ENCODE assay signal across 27 cellular contexts in the genomic region with DNA sequence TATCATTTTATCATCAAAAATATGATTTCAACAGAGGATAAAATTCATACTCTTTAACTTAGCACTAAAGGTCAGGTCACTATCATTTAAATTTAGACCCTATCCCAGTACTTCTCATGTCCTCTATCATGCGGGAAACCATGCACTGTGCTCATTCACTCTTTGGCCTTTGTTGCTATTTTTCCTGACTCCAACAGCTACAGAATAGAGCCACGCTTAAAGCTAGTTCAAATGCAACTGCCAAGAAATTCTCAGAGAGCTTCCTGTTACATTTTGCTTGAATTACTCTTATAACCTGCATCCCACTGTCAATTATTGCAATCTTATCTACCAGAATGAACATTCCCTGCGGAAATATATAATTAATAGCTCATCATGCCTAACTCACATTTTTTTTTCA.
"Had no signal": no experiment of that assay in that cellular context is flagged by ENCODE, and none has a peak within 500 bp of the region (broad histone marks: within the 10 kb centered on the region; RNA-seq: fewer than 3 reads in every experiment).

No MANE protein-coding gene starts in this region.

- ATAC-seq: activated CD4-positive, alpha-beta T cell treated with anti-CD3 and anti-CD28 coated beads for 36 hours; activated CD8-positive, alpha-beta memory T cell treated with anti-CD3 and anti-CD28 coated beads, Interleukin-2, amount 10 ng/mL, durations not matched to agents 7 days and 5 days; activated CD8-positive, alpha-beta T cell treated with anti-CD3 and anti-CD28 coated beads, Interleukin-2, amount 10 ng/mL, durations not matched to agents 7 days and 5 days; activated naive CD4-positive, alpha-beta T cell treated with anti-CD3 and anti-CD28 coated beads, Interleukin-2, amount 50 U/mL, for 72 hours; activated T-cell treated with anti-CD3 and anti-CD28 coated beads, Interleukin-2, amount 50 U/mL, for 72 hours; gastroesophageal sphincter; left lung; right lobe of liver; stimulated activated naive CD8-positive, alpha-beta T cell treated with anti-CD3 and anti-CD28 coated beads, Interleukin-15, Interleukin-2, amounts not matched to agents 100 U/mL and 50 U/mL, for 24 hours had no signal

- H3K27ac ChIP-seq: dorsolateral prefrontal cortex, gastroesophageal sphincter, hepatocyte, left lung, neutrophil, ovary, right lobe of liver, testis, transverse colon had no signal

- FAIRE-seq: bronchial epithelial cell, colon had no signal

- H3K9me3 ChIP-seq: gastroesophageal sphincter, left lung, neutrophil, ovary, right lobe of liver, testis, transverse colon had no signal

- H3K4me1 ChIP-seq: left lung, right lobe of liver, testis, transverse colon had no signal

- H2AFZ ChIP-seq: hepatocyte had no signal

- H3K27me3 ChIP-seq: dorsolateral prefrontal cortex, gastroesophageal sphincter, hepatocyte, left lung, neutrophil, ovary, right lobe of liver, testis, transverse colon had no signal

- H3K4me2 ChIP-seq: hepatocyte had no signal

- DNase-seq: activated CD4-positive, alpha-beta T cell treated with anti-CD3 and anti-CD28 coated beads for 36 hours; activated CD4-positive, CD25-positive, alpha-beta regulatory T cell; activated CD8-positive, alpha-beta memory T cell treated with anti-CD3 and anti-CD28 coated beads, Interleukin-2, amount 10 ng/mL, durations not matched to agents 7 days and 5 days; activated CD8-positive, alpha-beta T cell treated with anti-CD3 and anti-CD28 coated beads, Interleukin-2, amount 10 ng/mL, durations not matched to agents 7 days and 5 days; activated naive CD4-positive, alpha-beta T cell; activated T-cell treated with anti-CD3 and anti-CD28 coated beads for 4 hours; activated T-cell treated with anti-CD3 and anti-CD28 coated beads, Interleukin-2, amount 50 U/mL, for 72 hours; dorsolateral prefrontal cortex; effector memory CD4-positive, alpha-beta T cell; erythroblast; immature natural killer cell; kidney glomerular epithelial cell; left lung; nephron progenitor cell; ovary; right lobe of liver; stimulated activated CD4-positive, alpha-beta T cell treated with anti-CD3 and anti-CD28 coated beads, Interleukin-2, amount 100 ng/mL, for 48 hours; stimulated activated naive CD8-positive, alpha-beta T cell treated with anti-CD3 and anti-CD28 coated beads, Interleukin-15, Interleukin-2, amounts not matched to agents 100 U/mL and 50 U/mL, for 24 hours; testis; transverse colon had no signal

- H3K36me3 ChIP-seq: left lung, neutrophil, ovary, right lobe of liver, transverse colon had no signal

- H3K4me3 ChIP-seq: dorsolateral prefrontal cortex, gastroesophageal sphincter, hepatocyte, left lung, lung, ovary, right lobe of liver, testis, transverse colon had no signal
